10 cellular contexts compared by ENCODE assay signal in the genomic region with DNA sequence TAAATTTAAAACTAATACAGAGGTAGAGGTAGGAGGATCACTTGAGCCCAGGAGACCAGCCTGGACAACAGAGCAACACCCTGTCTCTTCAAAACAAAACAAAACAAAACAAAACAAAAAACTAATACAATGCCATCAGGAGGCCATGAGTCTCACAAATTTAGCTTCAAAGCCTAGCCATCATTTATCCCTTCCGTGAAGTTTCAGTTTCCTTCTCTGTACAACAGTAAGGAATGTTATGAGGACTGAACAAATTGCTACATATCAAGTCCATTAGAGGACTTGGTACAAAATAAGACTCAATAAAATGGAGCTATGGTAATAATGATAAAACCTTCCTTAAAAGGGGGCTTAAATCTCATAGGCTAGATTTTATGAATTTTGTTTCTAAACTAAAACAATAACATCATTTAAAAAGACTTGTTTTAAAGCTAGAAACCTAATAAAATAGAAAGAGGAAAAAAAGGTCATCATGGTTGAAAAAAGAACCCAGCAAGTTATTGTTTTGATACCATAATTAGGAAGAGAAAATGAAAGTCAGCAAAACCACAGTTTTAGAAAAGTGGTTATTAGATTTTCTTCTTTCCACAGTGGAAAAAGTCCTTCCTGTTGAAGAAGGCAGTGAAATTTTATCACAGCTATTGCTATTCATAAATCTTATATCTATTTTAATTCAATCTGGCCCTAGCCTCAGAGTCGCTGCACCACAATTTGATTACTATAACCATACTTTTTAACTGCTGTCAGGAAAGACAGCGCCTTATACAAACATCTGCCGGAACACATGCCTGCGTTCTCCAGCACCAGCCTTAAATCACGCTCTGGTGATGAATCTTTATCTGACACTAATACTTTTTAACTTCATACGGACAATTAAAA.
DNase-seq lines count a peak whose midpoint lies in the region; ATAC-seq lines count a peak whose summit lies in the region.
"Had no signal": no experiment of that assay in that cellular context is flagged by ENCODE, and none has a peak within 500 bp of the region (broad histone marks: within the 10 kb centered on the region; RNA-seq: fewer than 3 reads in every experiment).

No MANE protein-coding gene starts in this region.

- H3K36me3 Mint-ChIP-seq in activated T-cell treated with anti-CD3 and anti-CD28 coated beads, Interleukin-2, amount 50 U/mL, for 4 hours (ENCODE audit: insufficient read depth) = peaks cover 20% of the 10 kb centered on the region

- no peaks in the 10 kb centered on the region for H3K27me3 Mint-ChIP-seq in activated T-cell treated with anti-CD3 and anti-CD28 coated beads, Interleukin-2, amount 50 U/mL, for 4 hours (ENCODE audit: low read depth)

- peak overlapping the region; percentile 66 for H3K4me3 Mint-ChIP-seq in activated T-cell treated with anti-CD3 and anti-CD28 coated beads, Interleukin-2, amount 50 U/mL, for 4 hours

- H3K9me3 Mint-ChIP-seq in activated T-cell treated with anti-CD3 and anti-CD28 coated beads, Interleukin-2, amount 50 U/mL, for 4 hours = no peaks in the 10 kb centered on the region

- H3K36me3 ChIP-seq in stomach smooth muscle (ENCODE audit: control insufficient read depth in 2 of 2, insufficient read depth in 2 of 2, low read length in 2 of 2) = no peaks in the 10 kb centered on the region

- H3K4me1 ChIP-seq in stomach smooth muscle (ENCODE audit: control insufficient read depth, insufficient read depth, low read length) = peaks cover 4% of the 10 kb centered on the region

- no peaks in the 10 kb centered on the region for H3K9me3 ChIP-seq in stomach smooth muscle (ENCODE audit: control insufficient read depth in 2 of 2, low read length in 2 of 2)

- peaks cover 70% of the 10 kb centered on the region for H3K4me1 Mint-ChIP-seq in activated T-cell treated with anti-CD3 and anti-CD28 coated beads, Interleukin-2, amount 50 U/mL, for 4 hours (ENCODE audit: low read depth)

- ATAC-seq in activated T-cell treated with anti-CD3 and anti-CD28 coated beads, Interleukin-2, amount 50 U/mL, for 4 hours = no peak

- H3K9ac ChIP-seq in stomach smooth muscle (ENCODE audit: low read length in 2 of 2) = peak overlapping the region in 1 of 2 donors; percentile 8

- peak overlapping the region; percentile 50 to 52 for H3K4me3 ChIP-seq in stomach smooth muscle (ENCODE audit: low read length in 2 of 2)

- no peak overlapping the region for H3K27ac ChIP-seq in stomach smooth muscle (ENCODE audit: low read length)

- H3K27me3 ChIP-seq in stomach smooth muscle (ENCODE audit: control insufficient read depth in 1 of 2, insufficient read depth in 2 of 2, low read length in 2 of 2) = no peaks in the 10 kb centered on the region

- intact Hi-C loops in posterior cingulate gyrus (cut with DNase I) = no loop called here

- no peak for DNase-seq in activated T-cell treated with anti-CD3 and anti-CD28 coated beads, Interleukin-2, amount 50 U/mL, for 4 hours
- DNase-seq in activated T-cell treated with anti-CD3 and anti-CD28 coated beads, Interleukin-2, amount 50 U/mL, for 48 hours = no peak
- DNase-seq in SK-N-DZ (ENCODE audit: low spot score) (peak; percentile 81), fibroblast of peridontal ligament (ENCODE audit: extremely low read depth) (peak; percentile 56), ureter (ENCODE audit: low spot score) (no peak), NCI-H2107 (lab: John Stamatoyannopoulos, UW) (no peak), posterior cingulate gyrus (no peak)
- DNase-seq: activated CD8-positive, alpha-beta memory T cell treated with anti-CD3 and anti-CD28 coated beads, Interleukin-2, amount 50 U/mL, for 48 hours; NCI-H2029 treated with DMSO at 0.1 percent for 48 hours had no signal

Comparison
In these comparisons a context has a peak if more than half of its experiments do, and no peak if none do; other contexts are left out.
1. DNase-seq: peak in SK-N-DZ (single experiment) and fibroblast of peridontal ligament (single experiment); none in activated T-cell treated with anti-CD3 and anti-CD28 coated beads, Interleukin-2, amount 50 U/mL, for 4 hours (single experiment), activated T-cell treated with anti-CD3 and anti-CD28 coated beads, Interleukin-2, amount 50 U/mL, for 48 hours (0 of 2), ureter (single experiment), NCI-H2107 (single experiment) and posterior cingulate gyrus (0 of 10).